13 cellular contexts compared by ENCODE assay signal in the genomic region with DNA sequence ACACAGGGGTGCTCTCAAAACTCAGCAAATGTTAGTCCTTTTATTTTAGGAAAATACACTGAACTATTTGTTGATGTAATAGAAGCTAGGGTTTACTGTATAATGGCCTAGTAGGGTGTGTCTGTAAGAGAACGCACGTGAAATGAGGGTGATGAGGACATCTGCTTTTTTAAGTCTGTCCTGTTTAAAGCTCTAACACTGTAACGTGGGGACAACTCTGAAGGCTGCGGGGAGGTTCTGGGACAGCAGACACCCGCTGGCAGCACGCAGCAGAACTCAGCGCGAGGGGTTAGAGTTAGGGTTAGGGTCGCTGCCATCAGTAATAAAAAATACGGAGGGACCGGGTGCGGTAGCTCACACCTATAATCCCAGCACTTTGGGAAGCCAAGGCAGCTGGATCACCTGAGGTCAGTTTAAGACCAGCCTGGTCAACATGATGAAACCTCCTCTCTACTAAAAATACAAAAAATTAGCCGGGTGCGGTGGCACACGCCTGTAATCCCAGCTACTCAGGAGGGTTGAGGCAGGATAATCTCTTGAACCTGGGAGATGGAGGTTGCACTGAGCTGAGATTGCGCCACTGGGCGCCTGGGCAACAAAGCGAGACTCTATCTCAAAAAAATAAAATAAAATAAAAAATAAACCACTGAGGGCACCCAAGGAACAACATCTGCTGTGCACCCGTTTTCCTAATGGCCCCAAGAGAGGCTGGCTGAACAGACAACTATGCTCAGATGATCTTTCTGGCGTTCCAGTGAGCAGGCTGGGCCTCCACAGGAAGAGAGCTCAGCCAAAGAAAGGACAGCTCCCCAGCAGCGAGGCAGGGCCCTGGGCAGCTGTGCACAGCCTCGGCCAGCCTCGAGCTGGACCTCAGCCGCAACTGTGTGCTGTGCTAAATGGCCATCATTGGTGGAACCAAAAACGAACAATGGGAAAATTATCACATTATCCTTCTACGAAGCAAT.
A peak's percentile ranks its signal among the peaks of the same experiment; 100 is the strongest.
DNase-seq lines count a peak whose midpoint lies in the region; TF ChIP-seq lines count a peak whose summit lies in the region.
"Had no signal": no experiment of that assay in that cellular context is flagged by ENCODE, and none has a peak within 500 bp of the region (broad histone marks: within the 10 kb centered on the region; RNA-seq: fewer than 3 reads in every experiment).

No MANE protein-coding gene starts in this region.

- no peak overlapping the region for H3K4me2 ChIP-seq in trophoblast cell (ENCODE audit: low read length)

- H3K4me3 ChIP-seq in trophoblast cell (ENCODE audit: low read depth, low read length) (no peak overlapping the region), WERI-Rb-1 (ENCODE audit: low read depth, low read length) (no peak overlapping the region)
- H3K4me3 ChIP-seq: SJCRH30 had no signal

- H2AFZ ChIP-seq in trophoblast cell (ENCODE audit: insufficient read depth, low read length, poor library complexity), result no peak overlapping the region

- H3K4me1 ChIP-seq in trophoblast cell (ENCODE audit: control insufficient read depth in 1 of 2, insufficient read depth in 2 of 2, low read length in 2 of 2), result peaks cover 54 to 75% of the 10 kb centered on the region in 2 experiments

- H3K14ac ChIP-seq in trophoblast cell (ENCODE audit: low read length), result no peak overlapping the region

- H3K9me3 ChIP-seq in trophoblast cell (ENCODE audit: insufficient read depth, low read depth, low read length), result no peaks in the 10 kb centered on the region
- no peaks in the 10 kb centered on the region for H3K9me3 ChIP-seq in WERI-Rb-1 (ENCODE audit: severe bottlenecking)
- H3K9me3 ChIP-seq: SJCRH30 had no signal

- H3K9ac ChIP-seq in trophoblast cell (ENCODE audit: low read length), result no peak overlapping the region

- peak overlapping the region; percentile 13 for H2BK12ac ChIP-seq in trophoblast cell (ENCODE audit: low read length)

- H4K8ac ChIP-seq in trophoblast cell (ENCODE audit: low read depth, low read length), result no peak overlapping the region

- H3K23ac ChIP-seq in trophoblast cell (ENCODE audit: low read length), result no peak overlapping the region

- WGBS in trophoblast cell (ENCODE audit: extremely low coverage, insufficient coverage, insufficient read length), result no CpG with 5 or more reads among the region's 26 CpGs

- H3K27me3 ChIP-seq in trophoblast cell (ENCODE audit: insufficient read depth, low read length) (no peaks in the 10 kb centered on the region), WERI-Rb-1 (ENCODE audit: insufficient read depth, low read depth, severe bottlenecking) (no peaks in the 10 kb centered on the region)
- H3K27me3 ChIP-seq: SJCRH30 had no signal

- TF ChIP-seq CTCF in C4-2B (conservative IDR thresholded peaks at IDR 0.05), result no peak
- no peak for TF ChIP-seq CTCF in VCaP (conservative IDR thresholded peaks at IDR 0.05)
- no peak for TF ChIP-seq CTCF in WERI-Rb-1 (IDR thresholded peaks at IDR 0.05; ENCODE audit: low read depth, low read length)

- peaks cover 31% of the 10 kb centered on the region for H3K79me1 ChIP-seq in trophoblast cell (ENCODE audit: low read length)

- DNase-seq in head of caudate nucleus (peak in 39 of 42 donors; percentile 33 to 85 (median 63)), trophoblast cell (no peak), WERI-Rb-1 (no peak), HCEC 1CT (no peak), COLO668 (lab: John Stamatoyannopoulos, UW; ENCODE audit: unreplicated experiment) (no peak), DMS79 treated with DMSO at 0.1 percent for 48 hours (lab: John Stamatoyannopoulos, UW) (no peak)
- DNase-seq: activated CD4-positive, alpha-beta T cell treated with anti-CD3 and anti-CD28 coated beads, Interleukin-2, amount 50 U/mL, for 4 hours; activated naive CD8-positive, alpha-beta T cell treated with anti-CD3 and anti-CD28 coated beads, Interleukin-2, amount 10 ng/mL, durations not matched to agents 7 days and 5 days; CD4-positive, CD25-positive, alpha-beta regulatory T cell; NCI-H1436 treated with DMSO at 0.1 percent for 48 hours; SJCRH30 had no signal

- peaks cover 0 to 2% of the 10 kb centered on the region in 2 experiments for H3K36me3 ChIP-seq in trophoblast cell (ENCODE audit: control insufficient read depth in 1 of 2, insufficient read depth in 2 of 2, low read length in 2 of 2)
- peaks cover 22% of the 10 kb centered on the region for H3K36me3 ChIP-seq in WERI-Rb-1
- H3K36me3 ChIP-seq: SJCRH30 had no signal

- H2AK5ac ChIP-seq in trophoblast cell (ENCODE audit: low read length), result no peak overlapping the region

- H3K18ac ChIP-seq in trophoblast cell (ENCODE audit: low read length), result no peak overlapping the region

- H3K27ac ChIP-seq in C4-2B (peak overlapping the region; percentile 83), VCaP (peak overlapping the region; percentile 86), trophoblast cell (ENCODE audit: low read depth, low read length) (no peak overlapping the region), WERI-Rb-1 (no peak overlapping the region)
- H3K27ac ChIP-seq: SJCRH30 had no signal

- intact Hi-C loops in head of caudate nucleus (cut with DNase I), result loop anchor here (5.0 kb wide), 2 partner anchors 85 to 145 kb away; no protein-coding TSS in a partner anchor

- no peak overlapping the region for H2BK5ac ChIP-seq in trophoblast cell (ENCODE audit: low read depth, low read length, poor library complexity)

- H3K79me2 ChIP-seq in trophoblast cell (ENCODE audit: control insufficient read depth, insufficient read depth, low read length, poor library complexity), result peaks cover 10% of the 10 kb centered on the region

- peak overlapping the region; percentile 35 for H3K4ac ChIP-seq in trophoblast cell (ENCODE audit: low read depth, low read length)

- peak overlapping the region; percentile 7 for H4K91ac ChIP-seq in trophoblast cell (ENCODE audit: low read depth, low read length)

- no peak overlapping the region for H4K12ac ChIP-seq in trophoblast cell (ENCODE audit: low read depth, low read length)

- H2BK120ac ChIP-seq in trophoblast cell (ENCODE audit: insufficient read depth, low read length, poor library complexity), result no peak overlapping the region

Comparison
In these comparisons a context has a peak if more than half of its experiments do, and no peak if none do; other contexts are left out.
1. H3K27ac ChIP-seq: peak in C4-2B (single experiment) and VCaP (single experiment); none in trophoblast cell (single experiment) and WERI-Rb-1 (single experiment).
2. DNase-seq: peak in head of caudate nucleus (39 of 42); none in trophoblast cell (0 of 2), WERI-Rb-1 (single experiment), HCEC 1CT (single experiment), COLO668 (single experiment) and DMS79 treated with DMSO at 0.1 percent for 48 hours (single experiment).